In the genomic region with DNA sequence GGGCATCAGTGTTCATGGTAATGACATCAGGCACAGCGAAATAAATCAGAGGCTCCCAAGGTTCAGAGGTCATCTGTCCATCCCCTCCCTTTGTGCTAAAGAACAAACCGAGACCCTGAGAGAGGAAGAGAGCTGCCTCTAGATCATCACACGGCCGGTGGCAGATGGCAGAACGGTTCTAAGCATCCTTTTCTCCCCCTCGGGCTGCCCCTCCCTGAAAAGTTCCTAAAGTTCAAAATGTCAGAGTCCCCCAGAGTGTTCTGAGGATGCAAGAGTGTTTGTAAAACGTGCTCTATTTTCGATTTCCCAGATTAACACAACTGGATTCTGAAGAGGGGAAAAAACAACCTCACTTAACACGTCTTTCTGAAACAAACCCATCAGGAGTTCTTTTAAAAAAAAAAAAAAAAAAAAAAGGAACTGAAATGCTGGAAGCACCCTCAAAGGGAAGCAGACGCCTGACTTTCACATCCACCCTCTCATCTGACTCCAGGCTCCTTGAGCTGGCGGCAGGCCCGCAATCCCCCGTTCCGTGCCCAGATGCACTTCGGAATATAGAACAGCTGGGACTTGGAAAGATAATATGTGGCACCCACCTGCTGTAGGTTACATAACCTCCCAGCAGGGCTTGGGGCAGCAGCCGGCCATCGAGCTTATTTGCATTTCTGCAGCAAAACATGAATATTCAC, we compare ENCODE assay signal across 8 cellular contexts.
DNase-seq lines count a peak whose midpoint lies in the region; ATAC-seq and TF ChIP-seq lines count a peak whose summit lies in the region.

No MANE protein-coding gene starts in this region.

- no peaks in the 10 kb centered on the region for H4K20me1 ChIP-seq in OCI-LY3 (ENCODE audit: insufficient read depth, low read length)
- no peaks in the 10 kb centered on the region for H4K20me1 ChIP-seq in fibroblast of lung (ENCODE audit: control insufficient read depth, extremely low read depth, insufficient read depth, low read length)
- peaks cover 36% of the 10 kb centered on the region for H4K20me1 ChIP-seq in neural progenitor cell (ENCODE audit: low read depth)

- H3K27me3 ChIP-seq in OCI-LY3 (ENCODE audit: low read depth, low read length): no peaks in the 10 kb centered on the region
- peaks cover 3% of the 10 kb centered on the region for H3K27me3 ChIP-seq in fibroblast of lung (ENCODE audit: control insufficient read depth, insufficient read depth, low read length)
- H3K27me3 ChIP-seq in neural progenitor cell: peaks cover 81% of the 10 kb centered on the region

- H3K27ac ChIP-seq in OCI-LY3 (ENCODE audit: low read length): peak overlapping the region; percentile 84
- H3K27ac ChIP-seq in fibroblast of lung (ENCODE audit: insufficient read depth, low read length): no peak overlapping the region
- H3K27ac ChIP-seq in neural progenitor cell: no peak overlapping the region

- peak overlapping the region; percentile 100 for H3K4me2 ChIP-seq in OCI-LY3 (ENCODE audit: low read length)
- peak overlapping the region; percentile 78 for H3K4me2 ChIP-seq in fibroblast of lung (ENCODE audit: extremely low read depth, insufficient read depth, low read length)
- peak overlapping the region; percentile 59 for H3K4me2 ChIP-seq in neural progenitor cell

- H3K4me1 Mint-ChIP-seq in T-helper 2 cell treated with Interferon-gamma antibody and Interleukin-4, amounts not matched to agents 5 μg/mL and 100 μg/mL, for 36 hours (ENCODE audit: low read depth): peaks cover 13% of the 10 kb centered on the region
- H3K4me1 Mint-ChIP-seq in neural progenitor cell: peaks cover 27% of the 10 kb centered on the region

- H3K36me3 ChIP-seq in OCI-LY3 (replicated peaks; ENCODE audit: low read depth, low read length) (peaks cover 3% of the 10 kb centered on the region), fibroblast of lung (ENCODE audit: control insufficient read depth, insufficient read depth, low read length) (no peaks in the 10 kb centered on the region), neural progenitor cell (no peaks in the 10 kb centered on the region)

- no peak for ATAC-seq in HG03439 (IDR thresholded peaks at IDR 0.05; ENCODE audit: unreplicated experiment)
- ATAC-seq in GM18520 (IDR thresholded peaks at IDR 0.05; ENCODE audit: unreplicated experiment): no peak

- H3F3A ChIP-seq in neural progenitor cell (ENCODE audit: low read depth): peaks cover 40% of the 10 kb centered on the region

- H2AFZ ChIP-seq in OCI-LY3 (ENCODE audit: low read depth, low read length) (no peak overlapping the region), fibroblast of lung (ENCODE audit: low read length) (no peak overlapping the region), neural progenitor cell (replicated peaks) (no peak overlapping the region)

- H3K79me2 ChIP-seq in OCI-LY3 (ENCODE audit: low read length) (no peaks in the 10 kb centered on the region), fibroblast of lung (ENCODE audit: control insufficient read depth, insufficient read depth, low read length) (no peaks in the 10 kb centered on the region), neural progenitor cell (ENCODE audit: low read depth) (no peaks in the 10 kb centered on the region)

- no peaks in the 10 kb centered on the region for H3K9me3 Mint-ChIP-seq in T-helper 2 cell treated with Interferon-gamma antibody and Interleukin-4, amounts not matched to agents 5 μg/mL and 100 μg/mL, for 36 hours
- H3K9me3 Mint-ChIP-seq in neural progenitor cell: no peaks in the 10 kb centered on the region

- peak overlapping the region; percentile 83 for H3K4me3 ChIP-seq in OCI-LY3 (ENCODE audit: low read length)
- peak overlapping the region in 2 of 4 experiments; percentile 11 to 37 for H3K4me3 ChIP-seq in fibroblast of lung (replicated peaks in 1 of 4; ENCODE audit: control extremely low read depth in 1 of 4, insufficient read depth in 1 of 4, low read depth in 3 of 4, low read length in 4 of 4)
- H3K4me3 ChIP-seq in neural progenitor cell: peak overlapping the region; percentile 29

- peak overlapping the region; percentile 46 for H3K4me3 Mint-ChIP-seq in T-helper 2 cell treated with Interferon-gamma antibody and Interleukin-4, amounts not matched to agents 5 μg/mL and 100 μg/mL, for 36 hours
- H3K4me3 Mint-ChIP-seq in neural progenitor cell: peak overlapping the region; percentile 84

- H3K36me3 Mint-ChIP-seq in T-helper 2 cell treated with Interferon-gamma antibody and Interleukin-4, amounts not matched to agents 5 μg/mL and 100 μg/mL, for 36 hours (ENCODE audit: low read depth): peaks cover 14% of the 10 kb centered on the region
- H3K36me3 Mint-ChIP-seq in neural progenitor cell: peaks cover 4% of the 10 kb centered on the region

- no peak for DNase-seq in T-helper 2 cell treated with Interferon-gamma antibody and Interleukin-4, amounts not matched to agents 5 μg/mL and 100 μg/mL, for 36 hours (ENCODE audit: low spot score)
- DNase-seq in T-helper 2 cell: no peak
- no peak for DNase-seq in fibroblast of lung (ENCODE audit: low read depth in 2 of 2)
- DNase-seq in neural progenitor cell (ENCODE audit: low spot score): peak; percentile 57
- DNase-seq in DMS114 treated with DMSO at 0.1 percent for 48 hours (lab: John Stamatoyannopoulos, UW; ENCODE audit: unreplicated experiment): no peak

- H3K9ac ChIP-seq in OCI-LY3 (ENCODE audit: low read length): peak overlapping the region; percentile 63
- H3K9ac ChIP-seq in fibroblast of lung (ENCODE audit: insufficient read depth, low read length): no peak overlapping the region
- H3K9ac ChIP-seq in neural progenitor cell: no peak overlapping the region

- H3K4me1 ChIP-seq in OCI-LY3 (ENCODE audit: low read length) (peaks cover 32% of the 10 kb centered on the region), fibroblast of lung (ENCODE audit: control insufficient read depth, extremely low read depth, insufficient read depth, low read length) (peaks cover 15% of the 10 kb centered on the region), neural progenitor cell (peaks cover 33% of the 10 kb centered on the region)

- TF ChIP-seq CTCF in OCI-LY3 (IDR thresholded peaks at IDR 0.05; ENCODE audit: low read depth, low read length): no peak
- no peak for TF ChIP-seq CTCF in fibroblast of lung (conservative IDR thresholded peaks at IDR 0.05 in 1 of 2, IDR thresholded peaks at IDR 0.05 in 1 of 2; ENCODE audit: low read depth in 1 of 2, low read length in 2 of 2)
- TF ChIP-seq CTCF in neural progenitor cell (IDR thresholded peaks at IDR 0.05): no peak

- no peak overlapping the region for H3K27ac Mint-ChIP-seq in T-helper 2 cell treated with Interferon-gamma antibody and Interleukin-4, amounts not matched to agents 5 μg/mL and 100 μg/mL, for 36 hours
- no peak overlapping the region for H3K27ac Mint-ChIP-seq in neural progenitor cell

- H3K9me3 ChIP-seq in OCI-LY3 (ENCODE audit: insufficient read depth, low read length) (no peaks in the 10 kb centered on the region), fibroblast of lung (ENCODE audit: control insufficient read depth, insufficient read depth, low read depth, low read length) (no peaks in the 10 kb centered on the region), neural progenitor cell (ENCODE audit: low read depth) (no peaks in the 10 kb centered on the region)

- H3K27me3 Mint-ChIP-seq in T-helper 2 cell treated with Interferon-gamma antibody and Interleukin-4, amounts not matched to agents 5 μg/mL and 100 μg/mL, for 36 hours (ENCODE audit: low read depth): peaks cover 14% of the 10 kb centered on the region
- H3K27me3 Mint-ChIP-seq in neural progenitor cell (ENCODE audit: insufficient read depth, low read depth): peaks cover 48% of the 10 kb centered on the region
